ENCODE assay signal across 8 cellular contexts in genomic region chr14:64910847-64911495, GRCh38. TPM values are rescaled to one million over a fixed set of nuclear protein-coding genes. Genes with fewer than 3 reads are reported as not detected.
A peak's percentile ranks its signal among the peaks of the same experiment; 100 is the strongest.
DNase-seq lines count a peak whose midpoint lies in the region; ATAC-seq and TF ChIP-seq lines count a peak whose summit lies in the region.
"Had no signal": no experiment of that assay in that cellular context is flagged by ENCODE, and none has a peak within 500 bp of the region (broad histone marks: within the 10 kb centered on the region; RNA-seq: fewer than 3 reads in every experiment).

No MANE protein-coding gene starts in this region.

- TF ChIP-seq CTCF in GM12874 (IDR thresholded peaks at IDR 0.05; ENCODE audit: insufficient read depth, low read depth, low read length) = peak; percentile 19; the same call in 1 of the 2 replicates
- TF ChIP-seq CTCF in chondrocyte (IDR thresholded peaks at IDR 0.05) = peak; percentile 83

- H3K4me3 ChIP-seq in CD8-positive, alpha-beta memory T cell (ENCODE audit: low read length) = no peak overlapping the region

- no peak overlapping the region for H3K27ac Mint-ChIP-seq in chondrocyte (ENCODE audit: unreplicated experiment)
- H3K27ac Mint-ChIP-seq in CD8-positive, alpha-beta memory T cell = peak overlapping the region in 2 of 8 donors; percentile 13 to 35
- H3K27ac Mint-ChIP-seq: T-helper 1 cell treated with Interleukin-12 subunit alpha and Interleukin-12 subunit beta and Interleukin-4 antibody, amounts not matched to agents 30 μg/mL and 1 μg/mL, for 36 hours had no signal

- H3K27ac ChIP-seq in CD8-positive, alpha-beta memory T cell (ENCODE audit: low read depth, low read length) = no peak overlapping the region

- H3K4me1 ChIP-seq in CD8-positive, alpha-beta memory T cell (ENCODE audit: insufficient read depth, low read length) = peaks cover 16% of the 10 kb centered on the region

- peaks cover 2% of the 10 kb centered on the region for H3K36me3 Mint-ChIP-seq in chondrocyte (ENCODE audit: low read depth)
- H3K36me3 Mint-ChIP-seq in CD8-positive, alpha-beta memory T cell = peaks cover 0 to 12% (median 3%) of the 10 kb centered on the region in 3 donors

- no peak for ATAC-seq in HG03460 (IDR thresholded peaks at IDR 0.05; ENCODE audit: unreplicated experiment)

- peaks cover 28% of the 10 kb centered on the region for H3K4me1 Mint-ChIP-seq in chondrocyte (ENCODE audit: low read depth)
- peaks cover 18 to 24% (median 21%) of the 10 kb centered on the region in 3 donors for H3K4me1 Mint-ChIP-seq in CD8-positive, alpha-beta memory T cell

- peaks cover 2% of the 10 kb centered on the region for H3K27me3 Mint-ChIP-seq in chondrocyte (ENCODE audit: low read depth)
- H3K27me3 Mint-ChIP-seq in CD8-positive, alpha-beta memory T cell = peaks cover 2 to 35% of the 10 kb centered on the region in 2 donors

- DNase-seq in NCI-H2171 (lab: John Stamatoyannopoulos, UW) = peak; percentile 38
- DNase-seq in chondrocyte (ENCODE audit: low spot score) = no peak
- DNase-seq in renal cortical epithelial cell (ENCODE audit: low read depth) = peak; percentile 45
- DNase-seq in CD8-positive, alpha-beta memory T cell = no peak
- DNase-seq in stimulated activated naive CD4-positive, alpha-beta T cell (lab: John Stamatoyannopoulos, UW) = no peak

- H3K4me3 Mint-ChIP-seq in chondrocyte (ENCODE audit: unreplicated experiment) = no peak overlapping the region
- H3K4me3 Mint-ChIP-seq in CD8-positive, alpha-beta memory T cell = no peak overlapping the region
- H3K4me3 Mint-ChIP-seq: T-helper 1 cell treated with Interleukin-12 subunit alpha and Interleukin-12 subunit beta and Interleukin-4 antibody, amounts not matched to agents 30 μg/mL and 1 μg/mL, for 36 hours had no signal

- CTCF ChIA-PET in CD8-positive, alpha-beta memory T cell (lab: Charles Lee) = interaction anchor here (0.7 to 1.3 kb wide), 5 partner anchors 19 to 75 kb away, joined by 3 to 6 read pairs (median 3); no protein-coding TSS in a partner anchor

- no peaks in the 10 kb centered on the region for H3K36me3 ChIP-seq in CD8-positive, alpha-beta memory T cell (ENCODE audit: insufficient read depth, low read length)

- H3K9me3 ChIP-seq in CD8-positive, alpha-beta memory T cell (ENCODE audit: low read length) = no peaks in the 10 kb centered on the region

- no peaks in the 10 kb centered on the region for H3K27me3 ChIP-seq in CD8-positive, alpha-beta memory T cell (ENCODE audit: insufficient read depth, low read length, poor library complexity, severe bottlenecking)

- POLR2A ChIA-PET in CD8-positive, alpha-beta memory T cell (lab: Charles Lee) = no interaction called here

- no peaks in the 10 kb centered on the region for H3K9me3 Mint-ChIP-seq in chondrocyte (ENCODE audit: low read depth)
- H3K9me3 Mint-ChIP-seq in CD8-positive, alpha-beta memory T cell = peaks cover 0 to 3% (median 0%) of the 10 kb centered on the region in 5 donors
- H3K9me3 Mint-ChIP-seq: T-helper 1 cell treated with Interleukin-12 subunit alpha and Interleukin-12 subunit beta and Interleukin-4 antibody, amounts not matched to agents 30 μg/mL and 1 μg/mL, for 36 hours had no signal

RNA-seq across cellular contexts. Expression of gene CHURC1, which starts 3.3 kb away (rescaled TPM):
- total RNA-seq in chondrocyte (46.9 to 52.8 TPM (median 48.7 TPM) in 3 replicates), renal cortical epithelial cell (61.6 and 72.8 TPM in 2 replicates)
- 10 to 100 TPM; 44.0 to 54.8 TPM for total RNA-seq in CD8-positive, alpha-beta memory T cell
- polyA plus RNA-seq in CD8-positive, alpha-beta memory T cell = 171 TPM

RNA-seq across cellular contexts. Expression of gene SPTB, which starts 31.3 kb away (rescaled TPM):
- total RNA-seq in chondrocyte = 1.5 to 7.2 TPM (median 6.6 TPM) in 3 replicates
- total RNA-seq in renal cortical epithelial cell = 0.10 TPM in 1 of 2 replicates, not detected in the other
- total RNA-seq in CD8-positive, alpha-beta memory T cell = under 1 TPM; 0.15 to 0.18 TPM
- 0.09 TPM for polyA plus RNA-seq in CD8-positive, alpha-beta memory T cell

RNA-seq across cellular contexts. Expression of gene GPX2, which starts 31.6 kb away (rescaled TPM):
- total RNA-seq in chondrocyte (not detected in 3 replicates), renal cortical epithelial cell (not detected in 2 replicates)
- total RNA-seq in CD8-positive, alpha-beta memory T cell = not detected
- not detected for polyA plus RNA-seq in CD8-positive, alpha-beta memory T cell

Comparison
In these comparisons a context has a peak if more than half of its experiments do, and no peak if none do; other contexts are left out.
1. DNase-seq: peak in NCI-H2171 (single experiment) and renal cortical epithelial cell (single experiment); none in chondrocyte (single experiment), CD8-positive, alpha-beta memory T cell (0 of 5) and stimulated activated naive CD4-positive, alpha-beta T cell (0 of 6).